1 cellular context compared by ENCODE assay signal in genomic region chr1:36576677-36577076, GRCh38.
TF ChIP-seq lines count a peak whose summit lies in the region.

No MANE protein-coding gene starts in this region.

TF ChIP-seq in H1, 55 proteins besides CTCF, POLR2A, EP300 and RAD21 (continued from another document):
- TF ChIP-seq, protein P1, sequence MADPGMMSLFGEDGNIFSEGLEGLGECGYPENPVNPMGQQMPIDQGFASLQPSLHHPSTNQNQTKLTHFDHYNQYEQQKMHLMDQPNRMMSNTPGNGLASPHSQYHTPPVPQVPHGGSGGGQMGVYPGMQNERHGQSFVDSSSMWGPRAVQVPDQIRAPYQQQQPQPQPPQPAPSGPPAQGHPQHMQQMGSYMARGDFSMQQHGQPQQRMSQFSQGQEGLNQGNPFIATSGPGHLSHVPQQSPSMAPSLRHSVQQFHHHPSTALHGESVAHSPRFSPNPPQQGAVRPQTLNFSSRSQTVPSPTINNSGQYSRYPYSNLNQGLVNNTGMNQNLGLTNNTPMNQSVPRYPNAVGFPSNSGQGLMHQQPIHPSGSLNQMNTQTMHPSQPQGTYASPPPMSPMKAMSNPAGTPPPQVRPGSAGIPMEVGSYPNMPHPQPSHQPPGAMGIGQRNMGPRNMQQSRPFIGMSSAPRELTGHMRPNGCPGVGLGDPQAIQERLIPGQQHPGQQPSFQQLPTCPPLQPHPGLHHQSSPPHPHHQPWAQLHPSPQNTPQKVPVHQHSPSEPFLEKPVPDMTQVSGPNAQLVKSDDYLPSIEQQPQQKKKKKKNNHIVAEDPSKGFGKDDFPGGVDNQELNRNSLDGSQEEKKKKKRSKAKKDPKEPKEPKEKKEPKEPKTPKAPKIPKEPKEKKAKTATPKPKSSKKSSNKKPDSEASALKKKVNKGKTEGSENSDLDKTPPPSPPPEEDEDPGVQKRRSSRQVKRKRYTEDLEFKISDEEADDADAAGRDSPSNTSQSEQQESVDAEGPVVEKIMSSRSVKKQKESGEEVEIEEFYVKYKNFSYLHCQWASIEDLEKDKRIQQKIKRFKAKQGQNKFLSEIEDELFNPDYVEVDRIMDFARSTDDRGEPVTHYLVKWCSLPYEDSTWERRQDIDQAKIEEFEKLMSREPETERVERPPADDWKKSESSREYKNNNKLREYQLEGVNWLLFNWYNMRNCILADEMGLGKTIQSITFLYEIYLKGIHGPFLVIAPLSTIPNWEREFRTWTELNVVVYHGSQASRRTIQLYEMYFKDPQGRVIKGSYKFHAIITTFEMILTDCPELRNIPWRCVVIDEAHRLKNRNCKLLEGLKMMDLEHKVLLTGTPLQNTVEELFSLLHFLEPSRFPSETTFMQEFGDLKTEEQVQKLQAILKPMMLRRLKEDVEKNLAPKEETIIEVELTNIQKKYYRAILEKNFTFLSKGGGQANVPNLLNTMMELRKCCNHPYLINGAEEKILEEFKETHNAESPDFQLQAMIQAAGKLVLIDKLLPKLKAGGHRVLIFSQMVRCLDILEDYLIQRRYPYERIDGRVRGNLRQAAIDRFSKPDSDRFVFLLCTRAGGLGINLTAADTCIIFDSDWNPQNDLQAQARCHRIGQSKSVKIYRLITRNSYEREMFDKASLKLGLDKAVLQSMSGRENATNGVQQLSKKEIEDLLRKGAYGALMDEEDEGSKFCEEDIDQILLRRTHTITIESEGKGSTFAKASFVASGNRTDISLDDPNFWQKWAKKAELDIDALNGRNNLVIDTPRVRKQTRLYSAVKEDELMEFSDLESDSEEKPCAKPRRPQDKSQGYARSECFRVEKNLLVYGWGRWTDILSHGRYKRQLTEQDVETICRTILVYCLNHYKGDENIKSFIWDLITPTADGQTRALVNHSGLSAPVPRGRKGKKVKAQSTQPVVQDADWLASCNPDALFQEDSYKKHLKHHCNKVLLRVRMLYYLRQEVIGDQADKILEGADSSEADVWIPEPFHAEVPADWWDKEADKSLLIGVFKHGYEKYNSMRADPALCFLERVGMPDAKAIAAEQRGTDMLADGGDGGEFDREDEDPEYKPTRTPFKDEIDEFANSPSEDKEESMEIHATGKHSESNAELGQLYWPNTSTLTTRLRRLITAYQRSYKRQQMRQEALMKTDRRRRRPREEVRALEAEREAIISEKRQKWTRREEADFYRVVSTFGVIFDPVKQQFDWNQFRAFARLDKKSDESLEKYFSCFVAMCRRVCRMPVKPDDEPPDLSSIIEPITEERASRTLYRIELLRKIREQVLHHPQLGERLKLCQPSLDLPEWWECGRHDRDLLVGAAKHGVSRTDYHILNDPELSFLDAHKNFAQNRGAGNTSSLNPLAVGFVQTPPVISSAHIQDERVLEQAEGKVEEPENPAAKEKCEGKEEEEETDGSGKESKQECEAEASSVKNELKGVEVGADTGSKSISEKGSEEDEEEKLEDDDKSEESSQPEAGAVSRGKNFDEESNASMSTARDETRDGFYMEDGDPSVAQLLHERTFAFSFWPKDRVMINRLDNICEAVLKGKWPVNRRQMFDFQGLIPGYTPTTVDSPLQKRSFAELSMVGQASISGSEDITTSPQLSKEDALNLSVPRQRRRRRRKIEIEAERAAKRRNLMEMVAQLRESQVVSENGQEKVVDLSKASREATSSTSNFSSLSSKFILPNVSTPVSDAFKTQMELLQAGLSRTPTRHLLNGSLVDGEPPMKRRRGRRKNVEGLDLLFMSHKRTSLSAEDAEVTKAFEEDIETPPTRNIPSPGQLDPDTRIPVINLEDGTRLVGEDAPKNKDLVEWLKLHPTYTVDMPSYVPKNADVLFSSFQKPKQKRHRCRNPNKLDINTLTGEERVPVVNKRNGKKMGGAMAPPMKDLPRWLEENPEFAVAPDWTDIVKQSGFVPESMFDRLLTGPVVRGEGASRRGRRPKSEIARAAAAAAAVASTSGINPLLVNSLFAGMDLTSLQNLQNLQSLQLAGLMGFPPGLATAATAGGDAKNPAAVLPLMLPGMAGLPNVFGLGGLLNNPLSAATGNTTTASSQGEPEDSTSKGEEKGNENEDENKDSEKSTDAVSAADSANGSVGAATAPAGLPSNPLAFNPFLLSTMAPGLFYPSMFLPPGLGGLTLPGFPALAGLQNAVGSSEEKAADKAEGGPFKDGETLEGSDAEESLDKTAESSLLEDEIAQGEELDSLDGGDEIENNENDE (IDR thresholded peaks at IDR 0.05; ENCODE audit: insufficient replicate concordance, low read length) = no peak
- TF ChIP-seq EZH2 (IDR thresholded peaks at IDR 0.05; ENCODE audit: low read depth, low read length, severe bottlenecking) = no peak
- no peak for TF ChIP-seq TAF7 (optimal IDR thresholded peaks at IDR 0.05; ENCODE audit: borderline replicate concordance, low read depth, low read length)
- TF ChIP-seq SAP30 (IDR thresholded peaks at IDR 0.05; ENCODE audit: insufficient read depth, insufficient replicate concordance, low read length) = no peak
- no peak for TF ChIP-seq JUND (IDR thresholded peaks at IDR 0.05; ENCODE audit: low read length)
- TF ChIP-seq POLR2AphosphoS5 (IDR thresholded peaks at IDR 0.05; ENCODE audit: low read depth, low read length) = no peak
- TF ChIP-seq HDAC6 (IDR thresholded peaks at IDR 0.05; ENCODE audit: low read depth, low read length) = no peak
- no peak for TF ChIP-seq TEAD4 (IDR thresholded peaks at IDR 0.05; ENCODE audit: low read depth, low read length)
- no peak for TF ChIP-seq ATF3 (IDR thresholded peaks at IDR 0.05; ENCODE audit: insufficient read depth, low read depth, low read length)
